ENCODE assay signal across 22 cellular contexts in genomic region chr14:99548871-99549270, GRCh38. TPM values are rescaled to one million over a fixed set of nuclear protein-coding genes. Genes with fewer than 3 reads are reported as not detected.
DNase-seq lines count a peak whose midpoint lies in the region; ATAC-seq and TF ChIP-seq lines count a peak whose summit lies in the region.
"Had no signal": no experiment of that assay in that cellular context is flagged by ENCODE, and none has a peak within 500 bp of the region (broad histone marks: within the 10 kb centered on the region; RNA-seq: fewer than 3 reads in every experiment).

No MANE protein-coding gene starts in this region.

- H3K4me1 ChIP-seq in GM23338 (ENCODE audit: insufficient read depth) (peaks cover 29% of the 10 kb centered on the region), stomach smooth muscle (ENCODE audit: control insufficient read depth, insufficient read depth, low read length) (peaks cover 84% of the 10 kb centered on the region)

- H3K9me2 ChIP-seq in GM23338 (ENCODE audit: insufficient read depth): no peaks in the 10 kb centered on the region

- H3K4me2 ChIP-seq in GM23338: no peak overlapping the region

- H3K27me3 ChIP-seq in GM23338 (ENCODE audit: insufficient read depth) (no peaks in the 10 kb centered on the region), stomach smooth muscle (ENCODE audit: control insufficient read depth in 1 of 2, insufficient read depth in 2 of 2, low read length in 2 of 2) (no peaks in the 10 kb centered on the region)
- H3K27me3 ChIP-seq: heart right ventricle had no signal

- H3K79me2 ChIP-seq in GM23338 (replicated peaks; ENCODE audit: insufficient read depth): peaks cover 52% of the 10 kb centered on the region

- no peak overlapping the region for H3K4me3 ChIP-seq in GM23338
- H3K4me3 ChIP-seq in stomach smooth muscle (ENCODE audit: low read length in 2 of 2): no peak overlapping the region
- H3K4me3 ChIP-seq: heart right ventricle had no signal

- H3K27me3 Mint-ChIP-seq in GM23338 (ENCODE audit: insufficient read depth, low read depth, poor library complexity): peaks cover 15% of the 10 kb centered on the region
- H3K27me3 Mint-ChIP-seq in activated CD4-positive, alpha-beta T cell treated with anti-CD3 and anti-CD28 coated beads, Interleukin-2, amount 10 ng/mL, durations not matched to agents 24 days and 14 days: no peaks in the 10 kb centered on the region
- no peaks in the 10 kb centered on the region for H3K27me3 Mint-ChIP-seq in naive thymus-derived CD8-positive, alpha-beta T cell
- H3K27me3 Mint-ChIP-seq: CD4-positive, CD25-positive, alpha-beta regulatory T cell; type B pancreatic cell had no signal

- H3K9ac ChIP-seq in stomach smooth muscle (ENCODE audit: low read length in 2 of 2): no peak overlapping the region

- no peaks in the 10 kb centered on the region for H3K9me3 ChIP-seq in stomach smooth muscle (ENCODE audit: control insufficient read depth in 2 of 2, low read length in 2 of 2)
- H3K9me3 ChIP-seq: heart right ventricle had no signal

- H3F3A ChIP-seq in GM23338 (replicated peaks; ENCODE audit: low read depth): no peaks in the 10 kb centered on the region

- peaks cover 27% of the 10 kb centered on the region for H4K20me1 ChIP-seq in GM23338 (replicated peaks; ENCODE audit: insufficient read depth)

- peaks cover 62% of the 10 kb centered on the region for H3K4me1 Mint-ChIP-seq in GM23338
- no peaks in the 10 kb centered on the region for H3K4me1 Mint-ChIP-seq in activated CD4-positive, alpha-beta T cell treated with anti-CD3 and anti-CD28 coated beads, Interleukin-2, amount 10 ng/mL, durations not matched to agents 24 days and 14 days
- peaks cover 0 to 18% (median 5%) of the 10 kb centered on the region in 4 donors for H3K4me1 Mint-ChIP-seq in naive thymus-derived CD8-positive, alpha-beta T cell

- H3K36me3 ChIP-seq in GM23338 (ENCODE audit: insufficient read depth) (no peaks in the 10 kb centered on the region), stomach smooth muscle (ENCODE audit: control insufficient read depth in 2 of 2, insufficient read depth in 2 of 2, low read length in 2 of 2) (no peaks in the 10 kb centered on the region)
- H3K36me3 ChIP-seq: heart right ventricle had no signal

- no peak overlapping the region for H3K4me3 Mint-ChIP-seq in GM23338
- H3K4me3 Mint-ChIP-seq in activated CD4-positive, alpha-beta T cell treated with anti-CD3 and anti-CD28 coated beads, Interleukin-2, amount 10 ng/mL, durations not matched to agents 24 days and 14 days: no peak overlapping the region
- no peak overlapping the region for H3K4me3 Mint-ChIP-seq in naive thymus-derived CD8-positive, alpha-beta T cell
- H3K4me3 Mint-ChIP-seq: activated T-cell treated with anti-CD3 and anti-CD28 coated beads, Interleukin-2, amount 50 U/mL, for 72 hours; CD4-positive, CD25-positive, alpha-beta regulatory T cell; IgD-negative memory B cell had no signal

- H3K9me3 Mint-ChIP-seq in GM23338: no peaks in the 10 kb centered on the region
- no peaks in the 10 kb centered on the region for H3K9me3 Mint-ChIP-seq in activated CD4-positive, alpha-beta T cell treated with anti-CD3 and anti-CD28 coated beads, Interleukin-2, amount 10 ng/mL, durations not matched to agents 24 days and 14 days
- no peaks in the 10 kb centered on the region for H3K9me3 Mint-ChIP-seq in naive thymus-derived CD8-positive, alpha-beta T cell
- H3K9me3 Mint-ChIP-seq: activated T-cell treated with anti-CD3 and anti-CD28 coated beads, Interleukin-2, amount 50 U/mL, for 72 hours; CD4-positive, CD25-positive, alpha-beta regulatory T cell; IgD-negative memory B cell; type B pancreatic cell had no signal

- POLR2A ChIA-PET in naive thymus-derived CD8-positive, alpha-beta T cell (lab: Charles Lee): no interaction called here

- no peak for TF ChIP-seq CTCF in GM23338 (conservative IDR thresholded peaks at IDR 0.05; ENCODE audit: low read depth in 2 of 2)

- no peaks in the 10 kb centered on the region for H3K36me3 Mint-ChIP-seq in GM23338 (ENCODE audit: low read depth)
- H3K36me3 Mint-ChIP-seq in activated CD4-positive, alpha-beta T cell treated with anti-CD3 and anti-CD28 coated beads, Interleukin-2, amount 10 ng/mL, durations not matched to agents 24 days and 14 days (ENCODE audit: low read depth): no peaks in the 10 kb centered on the region
- no peaks in the 10 kb centered on the region for H3K36me3 Mint-ChIP-seq in naive thymus-derived CD8-positive, alpha-beta T cell
- H3K36me3 Mint-ChIP-seq: CD4-positive, CD25-positive, alpha-beta regulatory T cell; type B pancreatic cell had no signal

- no peak for ATAC-seq in GM23338
- no peak for ATAC-seq in naive thymus-derived CD8-positive, alpha-beta T cell
- ATAC-seq: activated T-cell treated with anti-CD3 and anti-CD28 coated beads, Interleukin-2, amount 50 U/mL, for 72 hours; heart right ventricle had no signal

- H3K27ac Mint-ChIP-seq in GM23338: 0 out of 2 replicates have a peak overlapping the region, but pooled peaks have one; percentile 85
- H3K27ac Mint-ChIP-seq in activated CD4-positive, alpha-beta T cell treated with anti-CD3 and anti-CD28 coated beads, Interleukin-2, amount 10 ng/mL, durations not matched to agents 24 days and 14 days: no peak overlapping the region
- no peak overlapping the region for H3K27ac Mint-ChIP-seq in naive thymus-derived CD8-positive, alpha-beta T cell
- H3K27ac Mint-ChIP-seq: activated T-cell treated with anti-CD3 and anti-CD28 coated beads, Interleukin-2, amount 50 U/mL, for 72 hours; CD4-positive, CD25-positive, alpha-beta regulatory T cell; type B pancreatic cell had no signal

- DNase-seq in GM23338 (ENCODE audit: low spot score) (no peak), amniotic epithelial cell (ENCODE audit: low read depth) (peak; percentile 44), midbrain (lab: John Stamatoyannopoulos, UW) (peak; percentile 2), activated T-cell treated with anti-CD3 and anti-CD28 coated beads for 4 hours (no peak)
- DNase-seq in activated CD4-positive, alpha-beta T cell treated with anti-CD3 and anti-CD28 coated beads, Interleukin-2, amount 10 ng/mL, durations not matched to agents 24 days and 14 days: no peak
- no peak for DNase-seq in naive thymus-derived CD8-positive, alpha-beta T cell
- DNase-seq: activated CD4-positive, alpha-beta T cell treated with anti-CD3 and anti-CD28 coated beads, Interleukin-2, amount 50 U/mL, for 1 hour; activated naive CD4-positive, alpha-beta T cell treated with Interleukin-2 at 50 U/mL for 16 hours; activated T-cell treated with anti-CD3 and anti-CD28 coated beads, Interleukin-2, amount 50 U/mL, for 72 hours; amniotic stem cell; CD4-positive, CD25-positive, alpha-beta regulatory T cell; effector CD8-positive, alpha-beta T cell; heart right ventricle; NCI-H1048; NCI-H524 treated with DMSO at 0.1 percent for 48 hours; stimulated activated CD4-positive, alpha-beta T cell treated with anti-CD3 and anti-CD28 coated beads, Interleukin-2, amount 100 ng/mL, for 24 hours; SW 1271; T-helper 9 cell had no signal

- H3K27ac ChIP-seq in GM23338 (ENCODE audit: low read depth) (0 out of 2 replicates have a peak overlapping the region, but pooled peaks have one; percentile 32), stomach smooth muscle (ENCODE audit: low read length) (peak overlapping the region; percentile 55)
- H3K27ac ChIP-seq: epithelial cell of prostate, heart right ventricle had no signal

- no peak overlapping the region for H2AFZ ChIP-seq in GM23338

- intact Hi-C loops in activated CD4-positive, alpha-beta T cell treated with anti-CD3 and anti-CD28 coated beads, Interleukin-2, amount 10 ng/mL, durations not matched to agents 24 days and 14 days (cut with micrococcal nuclease): no loop called here

TF ChIP-seq in GM23338, 12 proteins besides CTCF, POLR2A, EP300 and RAD21 (continues in another document):
- TF ChIP-seq POLR2AphosphoS5 (IDR thresholded peaks at IDR 0.05; ENCODE audit: low read depth) (no peak), JUNB (IDR thresholded peaks at IDR 0.05; ENCODE audit: unreplicated experiment) (no peak), STAT1 (IDR thresholded peaks at IDR 0.05; ENCODE audit: unreplicated experiment) (no peak), EZH2 (IDR thresholded peaks at IDR 0.05; ENCODE audit: low read depth, unreplicated experiment) (no peak), EZH2phosphoT487 (IDR thresholded peaks at IDR 0.05; ENCODE audit: unreplicated experiment) (no peak)

RNA-seq across cellular contexts. Expression of gene CCDC85C, which starts 55.1 kb away (rescaled TPM):
- 24.9 and 26.8 TPM in 2 replicates for total RNA-seq in GM23338 (2014; rRNA removed; shearing (Covaris generic))
- 4.5 and 6.5 TPM in 2 replicates for polyA plus RNA-seq in GM23338 (2016; fragmentation: Nextera tagmentation; extraction: Ambion mirVana)
- 6.7 TPM in 2 replicates for total RNA-seq in activated CD4-positive, alpha-beta T cell treated with anti-CD3 and anti-CD28 coated beads, Interleukin-2, amount 10 ng/mL, durations not matched to agents 24 days and 14 days
- total RNA-seq in naive thymus-derived CD8-positive, alpha-beta T cell: 10 to 100 TPM in 1 of 2 experiments, 1 to 10 TPM in 1; 9.0 to 10.1 TPM
- polyA plus RNA-seq in naive thymus-derived CD8-positive, alpha-beta T cell: 1 to 10 TPM in 2 of 3 donors, under 1 TPM in 1; 0.67 to 1.4 (median 1.3) TPM

Comparison
In these comparisons a context has a peak if more than half of its experiments do, and no peak if none do; other contexts are left out.
1. DNase-seq: peak in amniotic epithelial cell (single experiment) and midbrain (single experiment); none in GM23338 (single experiment), activated CD4-positive, alpha-beta T cell treated with anti-CD3 and anti-CD28 coated beads, Interleukin-2, amount 10 ng/mL, durations not matched to agents 24 days and 14 days (single experiment), activated T-cell treated with anti-CD3 and anti-CD28 coated beads for 4 hours (single experiment) and naive thymus-derived CD8-positive, alpha-beta T cell (0 of 10).